10 cellular contexts compared by ENCODE assay signal in the genomic region with DNA sequence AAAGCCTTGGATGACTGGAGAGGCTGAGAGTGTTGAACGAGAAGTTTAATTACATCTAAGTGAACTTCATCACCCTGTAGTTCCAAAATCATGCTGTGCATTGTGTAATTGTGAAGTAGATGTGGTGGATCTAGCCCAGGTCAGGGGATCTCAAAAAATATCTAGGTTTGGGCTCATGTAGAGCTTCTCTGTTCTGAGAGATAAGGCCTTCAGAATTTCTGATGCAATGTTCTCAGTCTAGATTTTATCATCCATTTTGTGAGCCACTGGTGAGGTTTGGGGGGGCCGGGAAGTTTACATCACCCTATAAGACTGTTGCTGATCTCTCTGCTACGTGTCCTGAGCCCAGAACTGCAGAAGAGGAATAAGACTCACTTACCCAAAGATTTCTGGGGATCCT.
"Had no signal": no experiment of that assay in that cellular context is flagged by ENCODE, and none has a peak within 500 bp of the region (broad histone marks: within the 10 kb centered on the region; RNA-seq: fewer than 3 reads in every experiment).

No MANE protein-coding gene starts in this region.

- H2AFZ ChIP-seq: GM23248 had no signal

- FAIRE-seq: HepG2 had no signal

- H3K36me3 Mint-ChIP-seq: IgD-negative memory B cell had no signal

- H3K36me3 ChIP-seq: HAP-1 had no signal

- H3K4me1 ChIP-seq: HAP-1 had no signal

- ATAC-seq: HCT116, HepG2 had no signal

- H3K27ac Mint-ChIP-seq: HFFc6, IgD-negative memory B cell had no signal

- H3K9me3 ChIP-seq: HAP-1 had no signal

- H3K4me3 Mint-ChIP-seq: HFFc6, IgD-negative memory B cell had no signal

- H3K4me3 ChIP-seq: GM23248, HAP-1 had no signal

- H3K27me3 Mint-ChIP-seq: IgD-negative memory B cell had no signal

- H3K4me1 Mint-ChIP-seq: IgD-negative memory B cell had no signal

- H3K27ac ChIP-seq: GM23248, HL-60 had no signal

- DNase-seq: GM23248, GOT3, H7, HFFc6, KG1 had no signal

- H3K9ac ChIP-seq: GM23248 had no signal
